15 cellular contexts compared by ENCODE assay signal in genomic region chr6:56279346-56280080, GRCh38. TPM values are rescaled to one million over a fixed set of nuclear protein-coding genes. Genes with fewer than 3 reads are reported as not detected.
DNase-seq lines count a peak whose midpoint lies in the region; ATAC-seq, FAIRE-seq and TF ChIP-seq lines count a peak whose summit lies in the region.
"Had no signal": no experiment of that assay in that cellular context is flagged by ENCODE, and none has a peak within 500 bp of the region (broad histone marks: within the 10 kb centered on the region; RNA-seq: fewer than 3 reads in every experiment).

No MANE protein-coding gene starts in this region.

- no peaks in the 10 kb centered on the region for H3K36me3 ChIP-seq in pancreas
- H3K36me3 ChIP-seq: cardiac muscle cell, thoracic aorta had no signal

- H3K27ac ChIP-seq in pancreas, result no peak overlapping the region
- H3K27ac ChIP-seq: cardiac muscle cell, parathyroid adenoma, thoracic aorta had no signal

- DNase-seq in dedifferentiated amniotic fluid mesenchymal stem cell (ENCODE audit: extremely low spot score) (peak; percentile 23), pancreas (no peak), UCSD-AML1 (lab: John Stamatoyannopoulos, UW; ENCODE audit: unreplicated experiment) (no peak), activated T-cell treated with anti-CD3 and anti-CD28 coated beads for 4 hours (no peak)
- DNase-seq: activated T-cell treated with anti-CD3 and anti-CD28 coated beads, Interleukin-2, amount 50 U/mL, for 48 hours; CD4-positive, alpha-beta memory T cell; KBM-7; NCI-H2171 had no signal

- intact Hi-C loops in pancreas (cut with DNase I), result no loop called here

- ATAC-seq in GM18870 (IDR thresholded peaks at IDR 0.05; ENCODE audit: unreplicated experiment) (peak; percentile 74), HG03469 (IDR thresholded peaks at IDR 0.05; ENCODE audit: unreplicated experiment) (peak; percentile 53), pancreas (peak in 3 of 4 donors; percentile 30 to 76 (median 66)), HG02938 (IDR thresholded peaks at IDR 0.05; ENCODE audit: unreplicated experiment) (no peak), GM21526 (IDR thresholded peaks at IDR 0.05; ENCODE audit: low FRiP score, unreplicated experiment) (no peak)

- H3K27me3 ChIP-seq in pancreas, result no peaks in the 10 kb centered on the region
- H3K27me3 ChIP-seq: cardiac muscle cell had no signal

- no peaks in the 10 kb centered on the region for H3K9me3 ChIP-seq in pancreas
- H3K9me3 ChIP-seq: thoracic aorta had no signal

- WGBS in pancreas, 2 donors, result 69 to 75% methylated on average over 1 of the region's 1 CpG

- no peak for TF ChIP-seq CTCF in pancreas (IDR thresholded peaks at IDR 0.05)

- no peak overlapping the region for H3K4me3 ChIP-seq in pancreas
- H3K4me3 ChIP-seq: cardiac muscle cell, thoracic aorta had no signal

- H3K4me1 ChIP-seq in pancreas, result no peaks in the 10 kb centered on the region
- H3K4me1 ChIP-seq: parathyroid adenoma had no signal

- FAIRE-seq in pancreas (lab: Jason Lieb, UNC), result no peak

RNA-seq across cellular contexts. Expression of gene COL21A1, which starts 32.1 kb away (rescaled TPM):
- 1 to 10 TPM in 2 of 6 donors, under 1 TPM in 4; 0.28 to 1.8 (median 0.60) TPM for total RNA-seq in pancreas
- under 1 TPM; 0.30 to 0.87 TPM for polyA plus RNA-seq in pancreas
- total RNA-seq: CD4-positive, alpha-beta memory T cell had no signal
- polyA plus RNA-seq: CD4-positive, alpha-beta memory T cell had no signal

Comparison
In these comparisons a context has a peak if more than half of its experiments do, and no peak if none do; other contexts are left out.
1. ATAC-seq: peak in GM18870 (single experiment), HG03469 (single experiment) and pancreas (3 of 4); none in HG02938 (single experiment) and GM21526 (single experiment).